In the genomic region with DNA sequence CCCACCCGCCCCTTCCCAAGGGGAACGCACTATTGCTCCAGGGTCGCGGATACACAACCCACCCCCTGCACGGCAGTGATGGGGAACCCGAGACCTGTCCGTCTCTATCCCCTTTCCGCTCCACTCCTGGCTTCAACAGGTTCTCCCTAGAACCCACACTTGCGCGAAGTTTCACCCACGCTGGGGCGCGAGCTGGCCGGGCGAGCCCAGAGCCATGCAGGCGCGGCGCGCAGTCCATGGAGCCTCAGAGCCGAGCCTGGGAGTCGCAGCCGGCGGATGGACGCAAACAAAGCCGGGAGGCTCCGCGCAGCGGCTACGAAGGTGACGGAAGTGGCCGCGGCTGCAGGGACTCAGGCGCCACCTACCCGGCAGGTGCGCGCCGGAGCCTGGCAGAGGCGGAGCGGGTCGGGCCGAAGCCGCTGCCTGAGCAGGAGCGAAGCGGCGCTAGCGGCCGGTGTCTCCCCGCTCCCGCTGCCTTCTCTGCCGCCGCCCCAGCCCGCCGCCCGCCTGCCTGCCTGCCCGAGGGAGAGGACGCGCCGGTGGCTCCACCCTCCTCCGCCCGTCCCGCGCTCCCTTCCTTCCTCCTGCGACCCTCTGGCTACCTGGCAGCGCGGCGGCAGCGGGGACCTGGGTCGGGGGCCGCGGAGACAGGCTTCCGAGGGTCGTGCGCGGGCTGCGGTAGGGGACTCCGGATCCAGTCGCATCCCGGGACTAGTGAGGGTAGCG, we compare ENCODE assay signal across 2 cellular contexts.
TF ChIP-seq lines count a peak whose summit lies in the region.

No MANE protein-coding gene starts in this region.

TF ChIP-seq in GM12891, 5 proteins besides CTCF, POLR2A, EP300 and RAD21:
- TF ChIP-seq PAX5 (IDR thresholded peaks at IDR 0.05; ENCODE audit: insufficient read depth, low read length, severe bottlenecking), result no peak
- no peak for TF ChIP-seq POU2F2 (IDR thresholded peaks at IDR 0.05; ENCODE audit: low read depth, low read length)
- no peak for TF ChIP-seq POLR2AphosphoS5 (IDR thresholded peaks at IDR 0.05; ENCODE audit: low read depth, low read length)
- no peak for TF ChIP-seq TAF1 (IDR thresholded peaks at IDR 0.05; ENCODE audit: low read depth, low read length)
- TF ChIP-seq SPI1 (IDR thresholded peaks at IDR 0.05; ENCODE audit: low read depth, low read length), result no peak
TF ChIP-seq in GM12891: peak in this region for 0.

TF ChIP-seq in H1, 55 proteins besides CTCF, POLR2A, EP300 and RAD21:
- TF ChIP-seq TCF12 (IDR thresholded peaks at IDR 0.05; ENCODE audit: low read depth, low read length) (no peak), PHF8 (conservative IDR thresholded peaks at IDR 0.05; ENCODE audit: low read depth, low read length) (peak; percentile 31; the same call in 1 of the 2 replicates), SIN3A (conservative IDR thresholded peaks at IDR 0.05 in 1 of 2, IDR thresholded peaks at IDR 0.05 in 1 of 2; ENCODE audit: low read depth in 1 of 2, low read length in 2 of 2) (no peak; a peak in 2 of 4 replicates), TAF1 (IDR thresholded peaks at IDR 0.05; ENCODE audit: low read depth, low read length) (peak; percentile 61; the same call in 1 of the 2 replicates), CEBPB (IDR thresholded peaks at IDR 0.05; ENCODE audit: low read depth, low read length) (no peak), KDM4A (IDR thresholded peaks at IDR 0.05; ENCODE audit: low read depth, low read length, severe bottlenecking) (peak; percentile 44), GABPA (IDR thresholded peaks at IDR 0.05; ENCODE audit: borderline replicate concordance, insufficient read depth, low read length) (peak; percentile 61; the same call in 1 of the 2 replicates), KDM1A (IDR thresholded peaks at IDR 0.05; ENCODE audit: borderline replicate concordance, low read length) (no peak), YY1 (IDR thresholded peaks at IDR 0.05; ENCODE audit: low read depth, low read length) (no peak), BACH1 (IDR thresholded peaks at IDR 0.05; ENCODE audit: low read length) (no peak), SP4 (IDR thresholded peaks at IDR 0.05; ENCODE audit: low read length) (no peak), RNF2 (IDR thresholded peaks at IDR 0.05; ENCODE audit: borderline replicate concordance, low read depth, low read length, missing control alignments, poor library complexity, severe bottlenecking) (peak; percentile 41), EZH2 (IDR thresholded peaks at IDR 0.05; ENCODE audit: low read depth, low read length, severe bottlenecking) (peak; percentile 68), SP1 (IDR thresholded peaks at IDR 0.05; ENCODE audit: low read depth, low read length) (no peak), TAF7 (optimal IDR thresholded peaks at IDR 0.05; ENCODE audit: borderline replicate concordance, low read depth, low read length) (peak; percentile 6), SUZ12 (IDR thresholded peaks at IDR 0.05; ENCODE audit: low read length) (peak; percentile 62), RBBP5 (IDR thresholded peaks at IDR 0.05; ENCODE audit: borderline replicate concordance, low read depth, low read length) (0 out of 2 replicates have a peak, but pooled peaks have one; percentile 21), TBP (IDR thresholded peaks at IDR 0.05; ENCODE audit: low read depth, low read length) (peak; percentile 71)
- TF ChIP-seq, protein P1, sequence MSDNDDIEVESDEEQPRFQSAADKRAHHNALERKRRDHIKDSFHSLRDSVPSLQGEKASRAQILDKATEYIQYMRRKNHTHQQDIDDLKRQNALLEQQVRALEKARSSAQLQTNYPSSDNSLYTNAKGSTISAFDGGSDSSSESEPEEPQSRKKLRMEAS (IDR thresholded peaks at IDR 0.05), result 0 out of 2 replicates have a peak, but pooled peaks have one; percentile 40
